8 cellular contexts compared by ENCODE assay signal in genomic region chr7:105934577-105935185, GRCh38. TPM values are rescaled to one million over a fixed set of nuclear protein-coding genes. Genes with fewer than 3 reads are reported as not detected.
DNase-seq lines count a peak whose midpoint lies in the region; ATAC-seq and TF ChIP-seq lines count a peak whose summit lies in the region.

No MANE protein-coding gene starts in this region.

- H3K27me3 ChIP-seq in RWPE2 (ENCODE audit: insufficient read depth, poor library complexity, severe bottlenecking) = no peaks in the 10 kb centered on the region
- no peaks in the 10 kb centered on the region for H3K27me3 ChIP-seq in sigmoid colon

- ATAC-seq in RWPE2 (ENCODE audit: low read depth) = peak; percentile 29; the same call in 1 of the 3 replicates
- ATAC-seq in GM19455 (IDR thresholded peaks at IDR 0.05; ENCODE audit: unreplicated experiment) = no peak
- no peak for ATAC-seq in HG03196 (IDR thresholded peaks at IDR 0.05; ENCODE audit: unreplicated experiment)
- no peak for ATAC-seq in GM21737 (IDR thresholded peaks at IDR 0.05; ENCODE audit: unreplicated experiment)

- H3K4me1 ChIP-seq in RWPE2 (ENCODE audit: insufficient read depth, poor library complexity, severe bottlenecking) (no peaks in the 10 kb centered on the region), sigmoid colon (peaks cover 0 to 31% (median 22%) of the 10 kb centered on the region in 4 donors)

- WGBS in sigmoid colon, 2 donors = 91 to 93% methylated on average over 7 of the region's 7 CpGs

- TF ChIP-seq POLR2A in sigmoid colon (IDR thresholded peaks at IDR 0.05) = no peak

- H3K36me3 ChIP-seq in RWPE2 (ENCODE audit: low read depth) = no peaks in the 10 kb centered on the region
- no peaks in the 10 kb centered on the region for H3K36me3 ChIP-seq in sigmoid colon

- DNase-seq in COLO668 (lab: John Stamatoyannopoulos, UW; ENCODE audit: unreplicated experiment) (peak; percentile 49), KBM-7 (peak; percentile 14), RWPE2 (ENCODE audit: low spot score) (no peak), glomerular visceral epithelial cell (ENCODE audit: extremely low spot score) (peak; percentile 21), sigmoid colon (no peak)

- TF ChIP-seq EP300 in sigmoid colon (IDR thresholded peaks at IDR 0.05) = no peak

- H3K9me3 ChIP-seq in RWPE2 (ENCODE audit: severe bottlenecking) (no peaks in the 10 kb centered on the region), sigmoid colon (no peaks in the 10 kb centered on the region)

- H3K4me3 ChIP-seq in RWPE2 (ENCODE audit: severe bottlenecking) = no peak overlapping the region
- H3K4me3 ChIP-seq in sigmoid colon = no peak overlapping the region

- intact Hi-C loops in sigmoid colon (cut with DNase I) = loop anchor here (2.0 to 5.0 kb wide), 3 partner anchors 73 to 162 kb away; no protein-coding TSS in a partner anchor

- H3K27ac ChIP-seq in RWPE2 (ENCODE audit: poor library complexity, severe bottlenecking) = no peak overlapping the region
- H3K27ac ChIP-seq in sigmoid colon = peak overlapping the region in 3 of 4 donors; percentile 69 to 81 (median 80)

- in situ Hi-C loops in KBM-7 (cut with MboI; ENCODE audit: low pct_unique_long_range_greater_than_20kb, low sequenced_read_pairs) = no loop called here

- TF ChIP-seq CTCF in RWPE2 (IDR thresholded peaks at IDR 0.05; ENCODE audit: poor library complexity, severe bottlenecking) = peak; percentile 23
- no peak for TF ChIP-seq CTCF in sigmoid colon (IDR thresholded peaks at IDR 0.05)

RNA-seq across cellular contexts. Expression of gene CDHR3, which starts 28.4 kb away (rescaled TPM):
- 10 to 100 TPM in 3 of 4 donors, 1 to 10 TPM in 1; 2.2 to 21.3 (median 16.9) TPM for total RNA-seq in sigmoid colon
- 1 to 10 TPM; 2.4 to 3.7 (median 3.2) TPM for polyA plus RNA-seq in sigmoid colon

RNA-seq across cellular contexts. Expression of gene ATXN7L1, which starts 58.3 kb away (rescaled TPM):
- total RNA-seq in sigmoid colon = 10 to 100 TPM; 12.8 to 20.5 (median 17.9) TPM
- 10 to 100 TPM in 2 of 3 donors, 1 to 10 TPM in 1; 5.4 to 12.7 (median 10.1) TPM for polyA plus RNA-seq in sigmoid colon

Comparison
In these comparisons a context has a peak if more than half of its experiments do, and no peak if none do; other contexts are left out.
1. DNase-seq: peak in COLO668 (single experiment), KBM-7 (single experiment) and glomerular visceral epithelial cell (single experiment); none in RWPE2 (single experiment) and sigmoid colon (single experiment).